Comparison of ENCODE assay signal across 17 cellular contexts in the genomic region with DNA sequence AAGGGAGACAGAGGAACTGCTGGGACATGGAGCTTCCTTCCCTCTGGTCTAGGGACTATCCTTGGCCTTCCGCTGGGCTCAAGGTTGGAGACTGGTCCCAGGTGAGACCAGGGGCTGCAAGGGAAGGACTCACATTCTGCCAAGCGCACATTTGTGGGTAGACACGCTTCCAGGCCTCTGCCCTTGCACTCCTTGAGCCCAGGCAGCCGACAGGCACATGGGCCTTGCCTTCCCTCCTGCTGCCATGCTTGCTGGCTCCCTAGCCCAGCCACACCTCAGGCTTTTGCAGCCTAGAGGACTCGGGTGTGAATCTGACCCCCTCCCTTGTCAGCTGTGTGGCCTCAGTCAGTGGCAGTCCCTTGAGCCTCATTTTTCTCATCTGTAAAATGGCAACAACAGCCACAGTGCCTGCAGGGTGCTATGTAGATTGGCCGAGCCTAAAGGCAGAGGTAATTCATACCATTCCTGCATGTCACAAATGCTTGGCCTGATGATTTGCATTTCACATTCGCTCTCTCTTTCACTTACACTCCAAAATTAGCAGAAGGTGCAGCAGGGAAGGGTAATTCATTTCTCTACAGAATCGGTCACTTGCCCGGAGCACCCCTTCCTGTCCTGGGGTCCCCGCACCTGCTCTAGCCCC. TPM values are rescaled to one million over a fixed set of nuclear protein-coding genes. Genes with fewer than 3 reads are reported as not detected.
DNase-seq lines count a peak whose midpoint lies in the region; ATAC-seq, FAIRE-seq and TF ChIP-seq lines count a peak whose summit lies in the region.
"Had no signal": no experiment of that assay in that cellular context is flagged by ENCODE, and none has a peak within 500 bp of the region (broad histone marks: within the 10 kb centered on the region; RNA-seq: fewer than 3 reads in every experiment).

No MANE protein-coding gene starts in this region.

- H3K79me2 ChIP-seq in osteoblast (ENCODE audit: insufficient read depth, low read length) = no peaks in the 10 kb centered on the region

- H3K27me3 ChIP-seq in osteoblast (ENCODE audit: insufficient read depth, low read length) = no peaks in the 10 kb centered on the region
- H3K27me3 ChIP-seq: BE2C had no signal

- no peaks in the 10 kb centered on the region for H3K36me3 Mint-ChIP-seq in glutamatergic neuron (ENCODE audit: unreplicated experiment)
- H3K36me3 Mint-ChIP-seq: CD4-positive, alpha-beta memory T cell had no signal

- no peak overlapping the region for H2AFZ ChIP-seq in osteoblast (ENCODE audit: low read length)
- H2AFZ ChIP-seq: GM23248 had no signal

- H3K4me2 ChIP-seq in osteoblast (ENCODE audit: insufficient read depth, low read length) = no peak overlapping the region

- H3K27ac ChIP-seq in coronary artery (no peak overlapping the region), osteoblast (ENCODE audit: low read depth, low read length) (no peak overlapping the region)
- H3K27ac ChIP-seq: GM23248 had no signal

- H3K4me1 Mint-ChIP-seq in glutamatergic neuron (ENCODE audit: low read depth, unreplicated experiment) = peaks cover 31% of the 10 kb centered on the region
- H3K4me1 Mint-ChIP-seq: CD4-positive, alpha-beta memory T cell had no signal

- FAIRE-seq in GM19239 (lab: Jason Lieb, UNC) = no peak

- no peaks in the 10 kb centered on the region for H3K36me3 ChIP-seq in osteoblast (ENCODE audit: insufficient read depth, low read length)
- H3K36me3 ChIP-seq: BE2C had no signal

- peaks cover 7% of the 10 kb centered on the region for H3K9me3 Mint-ChIP-seq in glutamatergic neuron (ENCODE audit: unreplicated experiment)

- peaks cover 9% of the 10 kb centered on the region for H3K4me1 ChIP-seq in osteoblast (ENCODE audit: insufficient read depth, low read length)

- no peak overlapping the region for H3K4me3 ChIP-seq in coronary artery
- no peak overlapping the region for H3K4me3 ChIP-seq in osteoblast (ENCODE audit: insufficient read depth, low read length)
- H3K4me3 ChIP-seq: GM23248 had no signal

- peaks cover 7% of the 10 kb centered on the region for H3K27me3 Mint-ChIP-seq in glutamatergic neuron (ENCODE audit: unreplicated experiment)

- no peak overlapping the region for H3K27ac Mint-ChIP-seq in glutamatergic neuron (ENCODE audit: unreplicated experiment)
- H3K27ac Mint-ChIP-seq: CD4-positive, alpha-beta memory T cell had no signal

- TF ChIP-seq CTCF in glutamatergic neuron (IDR thresholded peaks at IDR 0.05; ENCODE audit: partially characterized antibody, unreplicated experiment) (no peak), coronary artery (IDR thresholded peaks at IDR 0.05) (no peak), osteoblast (IDR thresholded peaks at IDR 0.05; ENCODE audit: extremely low read depth, low read depth, low read length) (no peak)

- H4K20me1 ChIP-seq in osteoblast (ENCODE audit: insufficient read depth, low read length) = no peaks in the 10 kb centered on the region

- peak; percentile 76 for ATAC-seq in HG02885 (IDR thresholded peaks at IDR 0.05; ENCODE audit: poor library complexity, unreplicated experiment)
- ATAC-seq: Panc1 had no signal

- DNase-seq in NCI-H748 (lab: John Stamatoyannopoulos, UW; ENCODE audit: unreplicated experiment) = peak; percentile 3
- no peak for DNase-seq in NCI-H748 treated with DMSO at 0.1 percent for 48 hours (lab: John Stamatoyannopoulos, UW)
- DNase-seq in glutamatergic neuron = peak; percentile 10
- DNase-seq in coronary artery (ENCODE audit: low spot score) = no peak
- no peak for DNase-seq in HT-29 (ENCODE audit: low spot score)
- DNase-seq in GM19239 (ENCODE audit: insufficient read length, low spot score) = no peak
- DNase-seq in osteoblast (ENCODE audit: insufficient read length, low spot score, missing footprints) = no peak
- DNase-seq: 8988T; BE2C; CD4-positive, alpha-beta memory T cell; DMS79 treated with DMSO at 0.1 percent for 48 hours; GM23248; NCI-H1048; NCI-H2107; NCI-H526 treated with DMSO at 0.1 percent for 48 hours had no signal

- H3K4me3 Mint-ChIP-seq in glutamatergic neuron (ENCODE audit: unreplicated experiment) = no peak overlapping the region
- H3K4me3 Mint-ChIP-seq: CD4-positive, alpha-beta memory T cell had no signal

- H3K9me3 ChIP-seq in osteoblast (ENCODE audit: low read depth, low read length) = peaks cover 2% of the 10 kb centered on the region
- H3K9me3 ChIP-seq: BE2C had no signal

RNA-seq across cellular contexts. Expression of gene NECTIN1, which starts 57.6 kb away (rescaled TPM):
- total RNA-seq in glutamatergic neuron (ENCODE audit: unreplicated experiment) (26.0 TPM), osteoblast (4.1 and 5.8 TPM in 2 replicates)
- 38.9 and 46.5 TPM in 2 replicates for total RNA-seq in HT-29 (2014; rRNA removed; shearing (Covaris generic))

Comparison
In these comparisons a context has a peak if more than half of its experiments do, and no peak if none do; other contexts are left out.
1. DNase-seq: peak in NCI-H748 (single experiment) and glutamatergic neuron (single experiment); none in NCI-H748 treated with DMSO at 0.1 percent for 48 hours (single experiment), coronary artery (single experiment), HT-29 (single experiment), GM19239 (single experiment) and osteoblast (single experiment).